ENCODE assay signal across 8 cellular contexts in the genomic region with DNA sequence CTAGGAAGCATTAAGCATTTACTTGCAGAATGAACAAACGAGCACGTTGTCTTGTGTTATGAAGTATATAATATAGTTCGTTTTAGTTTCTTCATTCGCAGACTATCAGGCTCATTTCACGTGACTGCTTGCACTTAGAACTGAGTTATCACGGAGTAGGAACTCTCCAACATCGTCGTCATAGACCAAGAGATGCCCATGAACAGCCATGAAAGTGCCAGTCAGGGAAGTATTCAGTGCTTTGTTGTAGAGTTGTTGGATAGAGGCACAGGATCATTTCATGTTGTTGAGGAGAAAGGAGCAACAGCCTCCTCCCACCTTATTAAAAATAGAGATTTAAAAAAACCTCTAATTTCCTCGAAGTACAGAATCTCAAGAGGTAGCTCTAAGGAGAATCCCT. TPM values are rescaled to one million over a fixed set of nuclear protein-coding genes. Genes with fewer than 3 reads are reported as not detected.
DNase-seq lines count a peak whose midpoint lies in the region; ATAC-seq and TF ChIP-seq lines count a peak whose summit lies in the region.

No MANE protein-coding gene starts in this region.

- peaks cover 0 to 26% (median 18%) of the 10 kb centered on the region in 6 donors for H3K4me1 ChIP-seq in spleen

- peak overlapping the region; percentile 69 for H3K4me3 ChIP-seq in fibroblast of villous mesenchyme (ENCODE audit: low read depth, low read length)
- H3K4me3 ChIP-seq in spleen: peak overlapping the region in 7 of 8 donors; percentile 53 to 84 (median 65)

- no peak for TF ChIP-seq POLR2A in spleen (IDR thresholded peaks at IDR 0.05)

- DNase-seq in NCI-H1417 (lab: John Stamatoyannopoulos, UW) (peak in 2 of 3 experiments; percentile 22 to 44), NCI-H1417 treated with DMSO at 0.1 percent for 48 hours (lab: John Stamatoyannopoulos, UW) (no peak), SK-MEL-5 (ENCODE audit: low read depth, low spot score) (peak; percentile 45), fibroblast of villous mesenchyme (ENCODE audit: low read depth) (peak; percentile 15), spleen (no peak), OCI-M1 (lab: John Stamatoyannopoulos, UW) (no peak), HPDE6-E6E7 (ENCODE audit: extremely low spot score) (no peak)

- no peak overlapping the region for H3K27ac ChIP-seq in spleen

- intact Hi-C loops in spleen (cut with DNase I; ENCODE audit: low total_unique reads): loop anchor here (10.0 kb wide), 1 partner anchor 208 kb away; no protein-coding TSS in a partner anchor

- in situ Hi-C loops in SK-MEL-5 (cut with HindIII; ENCODE audit: low pct_unique_long_range_greater_than_20kb, low sequenced_read_pairs): no loop called here

- 14 to 38% (median 20%) methylated on average over 9 of the region's 9 CpGs for WGBS in spleen, 5 donors

- no peak for ATAC-seq in GM21515 (IDR thresholded peaks at IDR 0.05; ENCODE audit: unreplicated experiment)

- H3K9me3 ChIP-seq in spleen: no peaks in the 10 kb centered on the region

- H3K36me3 ChIP-seq in spleen: no peaks in the 10 kb centered on the region

- peaks cover 0 to 52% (median 34%) of the 10 kb centered on the region in 7 donors for H3K27me3 ChIP-seq in spleen (replicated peaks in 1 of 7)

- TF ChIP-seq CTCF in fibroblast of villous mesenchyme (IDR thresholded peaks at IDR 0.05; ENCODE audit: insufficient read depth, low read depth, low read length) (no peak), spleen (IDR thresholded peaks at IDR 0.05 in 8 of 11, conservative IDR thresholded peaks at IDR 0.05 in 3 of 11) (no peak)

RNA-seq across cellular contexts. Expression of gene IL17D, which starts 1.0 kb away (rescaled TPM):
- total RNA-seq in SK-MEL-5 (2014; rRNA removed; shearing (Covaris generic)): 3.7 and 4.3 TPM in 2 replicates
- 3.6 and 6.3 TPM in 2 replicates for polyA plus RNA-seq in SK-MEL-5 (2015; cell fraction: cytosol; rRNA removed)
- polyA plus RNA-seq in SK-MEL-5 (2015; cell fraction: nucleus; rRNA removed): 1.6 and 2.6 TPM in 2 replicates
- total RNA-seq in fibroblast of villous mesenchyme (under 0.01 and 0.64 TPM in 2 replicates), spleen (under 1 TPM in 5 of 7 donors, not detected in 2; 0.26 to 0.68 (median 0.35) TPM)
- under 1 TPM in 2 of 3 donors, not detected in 1; 0.15 to 0.32 TPM for polyA plus RNA-seq in spleen

Comparison
In these comparisons a context has a peak if more than half of its experiments do, and no peak if none do; other contexts are left out.
1. DNase-seq: peak in NCI-H1417 (2 of 3), SK-MEL-5 (single experiment) and fibroblast of villous mesenchyme (single experiment); none in NCI-H1417 treated with DMSO at 0.1 percent for 48 hours (single experiment), spleen (single experiment), OCI-M1 (single experiment) and HPDE6-E6E7 (single experiment).